In the genomic region with DNA sequence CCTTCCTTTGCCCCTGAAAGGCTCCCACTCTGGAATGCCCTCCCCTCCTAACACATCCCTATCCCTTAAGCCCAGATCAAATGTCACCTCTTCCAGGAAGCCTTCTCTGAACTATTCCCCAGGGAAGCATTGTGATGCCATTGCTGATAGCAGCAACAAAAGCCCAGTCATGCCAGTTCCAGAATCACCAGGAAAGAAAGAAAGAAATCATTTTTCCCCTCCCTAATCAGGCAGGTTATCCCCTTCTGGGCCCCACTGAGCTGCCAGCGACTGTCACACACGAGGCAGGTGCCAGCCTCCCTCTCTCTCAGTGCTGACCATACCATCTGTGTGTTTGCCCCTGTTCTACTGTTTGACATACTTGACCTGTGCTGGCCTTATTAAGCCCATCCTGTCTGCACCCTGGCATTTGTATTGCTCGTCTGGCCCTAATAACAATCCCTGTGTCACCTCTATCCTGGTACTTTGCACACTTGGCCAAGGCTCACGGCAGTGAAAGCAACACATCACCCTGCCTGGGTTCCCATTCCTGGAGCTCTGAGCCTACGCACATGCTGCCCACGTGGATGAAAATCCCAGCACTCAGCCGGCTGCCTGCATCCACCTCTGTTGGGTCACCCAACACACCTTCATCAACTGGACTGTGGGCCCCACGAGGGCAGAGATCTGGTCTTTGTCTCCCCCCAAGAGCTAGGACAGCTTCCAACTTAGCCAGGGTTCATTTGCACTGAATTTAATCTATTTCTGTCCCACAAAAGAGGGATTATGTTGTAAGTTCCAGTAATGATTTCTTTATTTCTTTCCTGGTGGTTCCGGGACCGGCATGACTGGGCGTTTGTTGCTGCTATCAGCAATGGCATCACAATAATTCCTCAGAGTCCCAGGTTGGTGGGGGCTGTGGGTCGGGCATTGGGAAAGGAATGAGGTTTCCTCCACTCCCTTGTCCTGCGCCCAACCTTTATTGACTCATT, we compare ENCODE assay signal across 1 cellular context.
TF ChIP-seq lines count a peak whose summit lies in the region.

No MANE protein-coding gene starts in this region.

TF ChIP-seq in HepG2, 621 proteins besides CTCF, POLR2A, EP300 and RAD21 (continued from another document and continues in another):
- TF ChIP-seq, protein P1, sequence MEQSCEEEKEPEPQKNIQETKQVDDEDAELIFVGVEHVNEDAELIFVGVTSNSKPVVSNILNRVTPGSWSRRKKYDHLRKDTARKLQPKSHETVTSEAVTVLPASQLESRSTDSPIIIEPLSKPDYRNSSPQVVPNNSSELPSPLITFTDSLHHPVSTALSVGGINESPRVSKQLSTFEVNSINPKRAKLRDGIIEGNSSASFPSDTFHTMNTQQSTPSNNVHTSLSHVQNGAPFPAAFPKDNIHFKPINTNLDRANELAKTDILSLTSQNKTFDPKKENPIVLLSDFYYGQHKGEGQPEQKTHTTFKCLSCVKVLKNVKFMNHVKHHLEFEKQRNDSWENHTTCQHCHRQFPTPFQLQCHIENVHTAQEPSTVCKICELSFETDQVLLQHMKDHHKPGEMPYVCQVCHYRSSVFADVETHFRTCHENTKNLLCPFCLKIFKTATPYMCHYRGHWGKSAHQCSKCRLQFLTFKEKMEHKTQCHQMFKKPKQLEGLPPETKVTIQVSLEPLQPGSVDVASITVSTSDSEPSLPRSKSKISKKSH (CRISPR knock-in tag; IDR thresholded peaks at IDR 0.05; ENCODE audit: borderline replicate concordance): peak; percentile 95; the same call in 1 of the 2 replicates
- TF ChIP-seq ZNF652 (CRISPR knock-in tag; IDR thresholded peaks at IDR 0.05; ENCODE audit: borderline replicate concordance, low read depth) (0 out of 2 replicates have a peak, but pooled peaks have one; percentile 22), ZFX (CRISPR knock-in tag; IDR thresholded peaks at IDR 0.05; ENCODE audit: low read depth) (peak; percentile 61; the same call in 1 of the 2 replicates), CSRNP2 (CRISPR knock-in tag; conservative IDR thresholded peaks at IDR 0.05; ENCODE audit: low read depth) (no peak), SUZ12 (IDR thresholded peaks at IDR 0.05; ENCODE audit: low read depth, low read length) (no peak), DNMT3B (CRISPR knock-in tag; conservative IDR thresholded peaks at IDR 0.05) (peak; percentile 81; the same call in 1 of the 2 replicates), HNF1A (IDR thresholded peaks at IDR 0.05; ENCODE audit: low read depth) (no peak), HNF1A (CRISPR knock-in tag; IDR thresholded peaks at IDR 0.05; ENCODE audit: borderline replicate concordance) (peak; percentile 42; the same call in 1 of the 2 replicates), ZFP37 (CRISPR knock-in tag; IDR thresholded peaks at IDR 0.05; ENCODE audit: borderline replicate concordance) (peak; percentile 67; the same call in 1 of the 2 replicates), ZFYVE20 (CRISPR knock-in tag; IDR thresholded peaks at IDR 0.05; ENCODE audit: borderline replicate concordance, low read depth) (0 out of 2 replicates have a peak, but pooled peaks have one; percentile 67), ZUFSP (CRISPR knock-in tag; IDR thresholded peaks at IDR 0.05; ENCODE audit: borderline replicate concordance) (no peak), ZNF768 (CRISPR knock-in tag; IDR thresholded peaks at IDR 0.05) (peak; percentile 60; the same call in 1 of the 2 replicates), RARA (CRISPR knock-in tag; IDR thresholded peaks at IDR 0.05) (peak; percentile 84), TAF15 (IDR thresholded peaks at IDR 0.05; ENCODE audit: low read depth, low read length, poor library complexity, severe bottlenecking) (no peak), ELF3 (CRISPR knock-in tag; IDR thresholded peaks at IDR 0.05) (peak; percentile 75), ZMAT3 (CRISPR knock-in tag; conservative IDR thresholded peaks at IDR 0.05) (peak; percentile 99), CBX2 (IDR thresholded peaks at IDR 0.05; ENCODE audit: low read depth, low read length) (no peak; the same call in 1 of the 2 replicates), CBX2 (CRISPR knock-in tag; IDR thresholded peaks at IDR 0.05; ENCODE audit: low read depth) (0 out of 2 replicates have a peak, but pooled peaks have one; percentile 75), POLR2AphosphoS5 (IDR thresholded peaks at IDR 0.05; ENCODE audit: low read depth, low read length) (no peak), IKZF4 (CRISPR knock-in tag; IDR thresholded peaks at IDR 0.05; ENCODE audit: borderline replicate concordance, low read depth, not compliant biosample characterization) (peak; percentile 77), SNAI1 (CRISPR knock-in tag; IDR thresholded peaks at IDR 0.05; ENCODE audit: borderline replicate concordance) (no peak), BCL3 (CRISPR knock-in tag; IDR thresholded peaks at IDR 0.05) (peak; percentile 91), ZNF446 (CRISPR knock-in tag; IDR thresholded peaks at IDR 0.05) (peak; percentile 69; the same call in 1 of the 2 replicates), ZFP82 (CRISPR knock-in tag; IDR thresholded peaks at IDR 0.05; ENCODE audit: borderline replicate concordance) (no peak)
- TF ChIP-seq, protein P2, sequence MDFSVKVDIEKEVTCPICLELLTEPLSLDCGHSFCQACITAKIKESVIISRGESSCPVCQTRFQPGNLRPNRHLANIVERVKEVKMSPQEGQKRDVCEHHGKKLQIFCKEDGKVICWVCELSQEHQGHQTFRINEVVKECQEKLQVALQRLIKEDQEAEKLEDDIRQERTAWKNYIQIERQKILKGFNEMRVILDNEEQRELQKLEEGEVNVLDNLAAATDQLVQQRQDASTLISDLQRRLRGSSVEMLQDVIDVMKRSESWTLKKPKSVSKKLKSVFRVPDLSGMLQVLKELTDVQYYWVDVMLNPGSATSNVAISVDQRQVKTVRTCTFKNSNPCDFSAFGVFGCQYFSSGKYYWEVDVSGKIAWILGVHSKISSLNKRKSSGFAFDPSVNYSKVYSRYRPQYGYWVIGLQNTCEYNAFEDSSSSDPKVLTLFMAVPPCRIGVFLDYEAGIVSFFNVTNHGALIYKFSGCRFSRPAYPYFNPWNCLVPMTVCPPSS (IDR thresholded peaks at IDR 0.05): no peak
- TF ChIP-seq, protein P3, sequence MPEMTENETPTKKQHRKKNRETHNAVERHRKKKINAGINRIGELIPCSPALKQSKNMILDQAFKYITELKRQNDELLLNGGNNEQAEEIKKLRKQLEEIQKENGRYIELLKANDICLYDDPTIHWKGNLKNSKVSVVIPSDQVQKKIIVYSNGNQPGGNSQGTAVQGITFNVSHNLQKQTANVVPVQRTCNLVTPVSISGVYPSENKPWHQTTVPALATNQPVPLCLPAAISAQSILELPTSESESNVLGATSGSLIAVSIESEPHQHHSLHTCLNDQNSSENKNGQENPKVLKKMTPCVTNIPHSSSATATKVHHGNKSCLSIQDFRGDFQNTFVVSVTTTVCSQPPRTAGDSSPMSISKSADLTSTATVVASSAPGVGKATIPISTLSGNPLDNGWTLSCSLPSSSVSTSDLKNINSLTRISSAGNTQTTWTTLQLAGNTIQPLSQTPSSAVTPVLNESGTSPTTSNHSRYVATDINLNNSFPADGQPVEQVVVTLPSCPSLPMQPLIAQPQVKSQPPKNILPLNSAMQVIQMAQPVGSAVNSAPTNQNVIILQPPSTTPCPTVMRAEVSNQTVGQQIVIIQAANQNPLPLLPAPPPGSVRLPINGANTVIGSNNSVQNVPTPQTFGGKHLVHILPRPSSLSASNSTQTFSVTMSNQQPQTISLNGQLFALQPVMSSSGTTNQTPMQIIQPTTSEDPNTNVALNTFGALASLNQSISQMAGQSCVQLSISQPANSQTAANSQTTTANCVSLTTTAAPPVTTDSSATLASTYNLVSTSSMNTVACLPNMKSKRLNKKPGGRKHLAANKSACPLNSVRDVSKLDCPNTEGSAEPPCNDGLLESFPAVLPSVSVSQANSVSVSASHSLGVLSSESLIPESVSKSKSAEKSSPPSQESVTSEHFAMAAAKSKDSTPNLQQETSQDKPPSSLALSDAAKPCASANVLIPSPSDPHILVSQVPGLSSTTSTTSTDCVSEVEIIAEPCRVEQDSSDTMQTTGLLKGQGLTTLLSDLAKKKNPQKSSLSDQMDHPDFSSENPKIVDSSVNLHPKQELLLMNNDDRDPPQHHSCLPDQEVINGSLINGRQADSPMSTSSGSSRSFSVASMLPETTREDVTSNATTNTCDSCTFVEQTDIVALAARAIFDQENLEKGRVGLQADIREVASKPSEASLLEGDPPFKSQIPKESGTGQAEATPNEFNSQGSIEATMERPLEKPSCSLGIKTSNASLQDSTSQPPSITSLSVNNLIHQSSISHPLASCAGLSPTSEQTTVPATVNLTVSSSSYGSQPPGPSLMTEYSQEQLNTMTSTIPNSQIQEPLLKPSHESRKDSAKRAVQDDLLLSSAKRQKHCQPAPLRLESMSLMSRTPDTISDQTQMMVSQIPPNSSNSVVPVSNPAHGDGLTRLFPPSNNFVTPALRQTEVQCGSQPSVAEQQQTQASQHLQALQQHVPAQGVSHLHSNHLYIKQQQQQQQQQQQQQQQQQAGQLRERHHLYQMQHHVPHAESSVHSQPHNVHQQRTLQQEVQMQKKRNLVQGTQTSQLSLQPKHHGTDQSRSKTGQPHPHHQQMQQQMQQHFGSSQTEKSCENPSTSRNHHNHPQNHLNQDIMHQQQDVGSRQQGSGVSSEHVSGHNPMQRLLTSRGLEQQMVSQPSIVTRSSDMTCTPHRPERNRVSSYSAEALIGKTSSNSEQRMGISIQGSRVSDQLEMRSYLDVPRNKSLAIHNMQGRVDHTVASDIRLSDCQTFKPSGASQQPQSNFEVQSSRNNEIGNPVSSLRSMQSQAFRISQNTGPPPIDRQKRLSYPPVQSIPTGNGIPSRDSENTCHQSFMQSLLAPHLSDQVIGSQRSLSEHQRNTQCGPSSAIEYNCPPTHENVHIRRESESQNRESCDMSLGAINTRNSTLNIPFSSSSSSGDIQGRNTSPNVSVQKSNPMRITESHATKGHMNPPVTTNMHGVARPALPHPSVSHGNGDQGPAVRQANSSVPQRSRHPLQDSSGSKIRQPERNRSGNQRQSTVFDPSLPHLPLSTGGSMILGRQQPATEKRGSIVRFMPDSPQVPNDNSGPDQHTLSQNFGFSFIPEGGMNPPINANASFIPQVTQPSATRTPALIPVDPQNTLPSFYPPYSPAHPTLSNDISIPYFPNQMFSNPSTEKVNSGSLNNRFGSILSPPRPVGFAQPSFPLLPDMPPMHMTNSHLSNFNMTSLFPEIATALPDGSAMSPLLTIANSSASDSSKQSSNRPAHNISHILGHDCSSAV (CRISPR knock-in tag; IDR thresholded peaks at IDR 0.05; ENCODE audit: borderline replicate concordance): peak; percentile 52; the same call in 1 of the 2 replicates
- TF ChIP-seq, protein P4, sequence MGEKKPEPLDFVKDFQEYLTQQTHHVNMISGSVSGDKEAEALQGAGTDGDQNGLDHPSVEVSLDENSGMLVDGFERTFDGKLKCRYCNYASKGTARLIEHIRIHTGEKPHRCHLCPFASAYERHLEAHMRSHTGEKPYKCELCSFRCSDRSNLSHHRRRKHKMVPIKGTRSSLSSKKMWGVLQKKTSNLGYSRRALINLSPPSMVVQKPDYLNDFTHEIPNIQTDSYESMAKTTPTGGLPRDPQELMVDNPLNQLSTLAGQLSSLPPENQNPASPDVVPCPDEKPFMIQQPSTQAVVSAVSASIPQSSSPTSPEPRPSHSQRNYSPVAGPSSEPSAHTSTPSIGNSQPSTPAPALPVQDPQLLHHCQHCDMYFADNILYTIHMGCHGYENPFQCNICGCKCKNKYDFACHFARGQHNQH (CRISPR knock-in tag; IDR thresholded peaks at IDR 0.05): peak; percentile 93
